Comparison of ENCODE assay signal across 10 cellular contexts in the genomic region with DNA sequence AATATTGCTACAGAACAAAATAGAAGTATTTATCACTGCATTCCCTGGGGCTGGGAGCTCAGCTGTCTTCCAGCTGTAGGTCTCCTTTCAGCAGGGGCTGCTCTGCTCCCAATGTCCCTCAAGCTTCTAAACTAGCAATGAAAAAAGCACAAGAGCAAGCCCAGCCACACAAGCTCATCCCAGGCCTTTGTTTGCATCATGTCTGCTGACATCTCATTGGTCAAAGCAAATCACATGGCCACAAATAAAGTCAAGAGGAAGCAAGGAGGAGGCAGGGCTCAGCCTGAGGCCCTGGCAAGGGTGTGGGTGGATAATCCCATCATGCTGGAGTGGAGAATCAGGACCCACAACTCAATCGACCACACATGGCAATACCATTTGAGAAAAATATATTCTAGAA. TPM values are rescaled to one million over a fixed set of nuclear protein-coding genes. Genes with fewer than 3 reads are reported as not detected.
A peak's percentile ranks its signal among the peaks of the same experiment; 100 is the strongest.
DNase-seq lines count a peak whose midpoint lies in the region; ATAC-seq and TF ChIP-seq lines count a peak whose summit lies in the region.
"Had no signal": no experiment of that assay in that cellular context is flagged by ENCODE, and none has a peak within 500 bp of the region (broad histone marks: within the 10 kb centered on the region; RNA-seq: fewer than 3 reads in every experiment).

No MANE protein-coding gene starts in this region.

- no peaks in the 10 kb centered on the region for H3K9me3 ChIP-seq in CD8-positive, alpha-beta T cell (ENCODE audit: low read length)

- no peaks in the 10 kb centered on the region for H3K4me1 ChIP-seq in CD8-positive, alpha-beta T cell (ENCODE audit: insufficient read depth, low read length)

- no peaks in the 10 kb centered on the region for H3K36me3 Mint-ChIP-seq in CD8-positive, alpha-beta T cell
- H3K36me3 Mint-ChIP-seq: activated naive CD8-positive, alpha-beta T cell treated with anti-CD3 and anti-CD28 coated beads, Interleukin-2, amount 10 ng/mL, durations not matched to agents 7 days and 5 days had no signal

- H3K4me1 Mint-ChIP-seq in CD8-positive, alpha-beta T cell (ENCODE audit: low read depth): peaks cover 12% of the 10 kb centered on the region

- no peak for TF ChIP-seq CTCF in fibroblast of the aortic adventitia (IDR thresholded peaks at IDR 0.05; ENCODE audit: insufficient read depth, low read length)
- no peak for TF ChIP-seq CTCF in CD8-positive, alpha-beta T cell (IDR thresholded peaks at IDR 0.05)

- no peak overlapping the region for H3K27ac Mint-ChIP-seq in CD8-positive, alpha-beta T cell
- H3K27ac Mint-ChIP-seq: activated naive CD8-positive, alpha-beta T cell treated with anti-CD3 and anti-CD28 coated beads, Interleukin-2, amount 10 ng/mL, durations not matched to agents 7 days and 5 days had no signal

- H3K9me3 Mint-ChIP-seq in CD8-positive, alpha-beta T cell: no peaks in the 10 kb centered on the region
- H3K9me3 Mint-ChIP-seq: activated naive CD8-positive, alpha-beta T cell treated with anti-CD3 and anti-CD28 coated beads, Interleukin-2, amount 10 ng/mL, durations not matched to agents 7 days and 5 days had no signal

- no peak overlapping the region for H3K27ac ChIP-seq in CD8-positive, alpha-beta T cell (ENCODE audit: low read depth, low read length)
- H3K27ac ChIP-seq: skin epidermis had no signal

- intact Hi-C loops in CD8-positive, alpha-beta T cell (cut with DNase I, micrococcal nuclease): loop anchor here in 1 of 2 experiments (10.0 kb wide), 1 partner anchor 151 kb away; the partner anchor contains the start of gene RRBP1

- no peaks in the 10 kb centered on the region for H3K36me3 ChIP-seq in CD8-positive, alpha-beta T cell (ENCODE audit: insufficient read depth, low read length)

- ATAC-seq in GM18907 (IDR thresholded peaks at IDR 0.05; ENCODE audit: unreplicated experiment): no peak
- no peak for ATAC-seq in CD8-positive, alpha-beta T cell
- ATAC-seq in HG02759 (IDR thresholded peaks at IDR 0.05; ENCODE audit: unreplicated experiment): no peak
- no peak for ATAC-seq in HG03457 (IDR thresholded peaks at IDR 0.05; ENCODE audit: unreplicated experiment)

- CTCF ChIA-PET in CD8-positive, alpha-beta T cell (lab: Charles Lee): interaction anchor here (1.1 to 1.8 kb wide), 2 partner anchors 29 to 85 kb away, joined by 4 to 5 read pairs; no protein-coding TSS in a partner anchor

- H3K4me3 Mint-ChIP-seq in CD8-positive, alpha-beta T cell: no peak overlapping the region
- H3K4me3 Mint-ChIP-seq: activated naive CD8-positive, alpha-beta T cell treated with anti-CD3 and anti-CD28 coated beads, Interleukin-2, amount 10 ng/mL, durations not matched to agents 7 days and 5 days had no signal

- H3K27me3 Mint-ChIP-seq in CD8-positive, alpha-beta T cell (ENCODE audit: low read depth): peaks cover 20% of the 10 kb centered on the region

- peak; percentile 59 for DNase-seq in CD1c-positive myeloid dendritic cell (ENCODE audit: extremely low spot score)
- DNase-seq in HT1080 (ENCODE audit: low read depth): peak; percentile 50
- peak; percentile 34 for DNase-seq in RPMI8226
- peak; percentile 64 for DNase-seq in fibroblast of the aortic adventitia (ENCODE audit: low read depth)
- DNase-seq in CD8-positive, alpha-beta T cell: no peak
- DNase-seq: activated naive CD8-positive, alpha-beta T cell treated with anti-CD3 and anti-CD28 coated beads, Interleukin-2, amount 10 ng/mL, durations not matched to agents 7 days and 5 days had no signal

- no peaks in the 10 kb centered on the region for H3K27me3 ChIP-seq in CD8-positive, alpha-beta T cell (ENCODE audit: insufficient read depth, low read length)

- POLR2A ChIA-PET in CD8-positive, alpha-beta T cell (lab: Charles Lee): no interaction called here

- H3K4me3 ChIP-seq in fibroblast of the aortic adventitia (ENCODE audit: low read depth, low read length): no peak overlapping the region
- no peak overlapping the region for H3K4me3 ChIP-seq in CD8-positive, alpha-beta T cell (ENCODE audit: low read depth, low read length)
- H3K4me3 ChIP-seq: skin epidermis had no signal

RNA-seq across cellular contexts. Expression of gene BFSP1, which starts 2.2 kb away (rescaled TPM):
- 0.98 and 1.7 TPM in 2 replicates for total RNA-seq in HT1080 (2014; rRNA removed; shearing (Covaris generic))
- 2.2 and 2.4 TPM in 2 replicates for polyA plus RNA-seq in HT1080 (2015; cell fraction: cytosol; rRNA removed)
- polyA plus RNA-seq in HT1080 (2015; cell fraction: nucleus; rRNA removed): 0.50 and 0.87 TPM in 2 replicates
- total RNA-seq in fibroblast of the aortic adventitia (ENCODE audit: low replicate concordance): 1.3 and 3.5 TPM in 2 replicates
- under 1 TPM; 0.14 to 0.31 TPM for total RNA-seq in CD8-positive, alpha-beta T cell

RNA-seq across cellular contexts. Expression of gene DSTN, which starts 36.5 kb away (rescaled TPM):
- total RNA-seq in HT1080 (2014; rRNA removed; shearing (Covaris generic)): 168 and 239 TPM in 2 replicates
- 335 and 404 TPM in 2 replicates for polyA plus RNA-seq in HT1080 (2015; cell fraction: cytosol; rRNA removed)
- 115 and 133 TPM in 2 replicates for polyA plus RNA-seq in HT1080 (2015; cell fraction: nucleus; rRNA removed)
- 348 and 555 TPM in 2 replicates for total RNA-seq in fibroblast of the aortic adventitia (ENCODE audit: low replicate concordance)
- 10 to 100 TPM; 40.5 to 42.9 TPM for total RNA-seq in CD8-positive, alpha-beta T cell

Comparison
In these comparisons a context has a peak if more than half of its experiments do, and no peak if none do; other contexts are left out.
1. DNase-seq: peak in CD1c-positive myeloid dendritic cell (single experiment), HT1080 (single experiment), RPMI8226 (single experiment) and fibroblast of the aortic adventitia (single experiment); none in CD8-positive, alpha-beta T cell (0 of 7).